In the genomic region with DNA sequence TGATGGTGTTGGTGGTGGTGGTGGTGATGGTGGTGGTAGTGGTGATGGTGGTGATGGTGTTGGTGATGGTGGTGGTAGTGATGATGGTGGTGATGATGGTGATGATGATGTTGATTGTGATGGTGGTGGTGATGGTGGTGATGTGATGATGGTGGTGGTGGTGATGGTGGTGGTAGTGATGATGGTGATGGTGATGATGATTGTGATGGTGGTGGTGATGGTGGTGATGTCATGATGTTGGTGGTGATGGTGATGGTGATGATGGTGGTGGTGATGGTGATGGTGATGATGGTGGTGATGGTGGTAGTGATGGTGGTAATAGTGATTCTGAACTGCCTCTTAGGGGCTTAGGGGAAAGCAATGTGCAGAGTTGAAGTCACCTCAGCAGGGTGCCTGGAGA, we compare ENCODE assay signal across 2 cellular contexts.
TF ChIP-seq lines count a peak whose summit lies in the region.

No MANE protein-coding gene starts in this region.

TF ChIP-seq in HEK293, 187 proteins besides CTCF, POLR2A, EP300 and RAD21 (continued from another document):
- TF ChIP-seq, protein P1, sequence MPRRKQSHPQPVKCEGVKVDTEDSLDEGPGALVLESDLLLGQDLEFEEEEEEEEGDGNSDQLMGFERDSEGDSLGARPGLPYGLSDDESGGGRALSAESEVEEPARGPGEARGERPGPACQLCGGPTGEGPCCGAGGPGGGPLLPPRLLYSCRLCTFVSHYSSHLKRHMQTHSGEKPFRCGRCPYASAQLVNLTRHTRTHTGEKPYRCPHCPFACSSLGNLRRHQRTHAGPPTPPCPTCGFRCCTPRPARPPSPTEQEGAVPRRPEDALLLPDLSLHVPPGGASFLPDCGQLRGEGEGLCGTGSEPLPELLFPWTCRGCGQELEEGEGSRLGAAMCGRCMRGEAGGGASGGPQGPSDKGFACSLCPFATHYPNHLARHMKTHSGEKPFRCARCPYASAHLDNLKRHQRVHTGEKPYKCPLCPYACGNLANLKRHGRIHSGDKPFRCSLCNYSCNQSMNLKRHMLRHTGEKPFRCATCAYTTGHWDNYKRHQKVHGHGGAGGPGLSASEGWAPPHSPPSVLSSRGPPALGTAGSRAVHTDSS (tag by site-specific recombination; IDR thresholded peaks at IDR 0.05), result peak; percentile 64
- TF ChIP-seq ZNF843 (tag by site-specific recombination; IDR thresholded peaks at IDR 0.05) (no peak), ZNF558 (tag by site-specific recombination; IDR thresholded peaks at IDR 0.05) (no peak), ZNF202 (tag by site-specific recombination; IDR thresholded peaks at IDR 0.05; ENCODE audit: borderline replicate concordance) (no peak), YY2 (tag by site-specific recombination; IDR thresholded peaks at IDR 0.05) (no peak)
- TF ChIP-seq, protein P2, sequence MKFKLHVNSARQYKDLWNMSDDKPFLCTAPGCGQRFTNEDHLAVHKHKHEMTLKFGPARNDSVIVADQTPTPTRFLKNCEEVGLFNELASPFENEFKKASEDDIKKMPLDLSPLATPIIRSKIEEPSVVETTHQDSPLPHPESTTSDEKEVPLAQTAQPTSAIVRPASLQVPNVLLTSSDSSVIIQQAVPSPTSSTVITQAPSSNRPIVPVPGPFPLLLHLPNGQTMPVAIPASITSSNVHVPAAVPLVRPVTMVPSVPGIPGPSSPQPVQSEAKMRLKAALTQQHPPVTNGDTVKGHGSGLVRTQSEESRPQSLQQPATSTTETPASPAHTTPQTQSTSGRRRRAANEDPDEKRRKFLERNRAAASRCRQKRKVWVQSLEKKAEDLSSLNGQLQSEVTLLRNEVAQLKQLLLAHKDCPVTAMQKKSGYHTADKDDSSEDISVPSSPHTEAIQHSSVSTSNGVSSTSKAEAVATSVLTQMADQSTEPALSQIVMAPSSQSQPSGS (tag by site-specific recombination; IDR thresholded peaks at IDR 0.05; ENCODE audit: low read depth), result peak; percentile 53; the same call in 1 of the 2 replicates
- TF ChIP-seq, protein P3, sequence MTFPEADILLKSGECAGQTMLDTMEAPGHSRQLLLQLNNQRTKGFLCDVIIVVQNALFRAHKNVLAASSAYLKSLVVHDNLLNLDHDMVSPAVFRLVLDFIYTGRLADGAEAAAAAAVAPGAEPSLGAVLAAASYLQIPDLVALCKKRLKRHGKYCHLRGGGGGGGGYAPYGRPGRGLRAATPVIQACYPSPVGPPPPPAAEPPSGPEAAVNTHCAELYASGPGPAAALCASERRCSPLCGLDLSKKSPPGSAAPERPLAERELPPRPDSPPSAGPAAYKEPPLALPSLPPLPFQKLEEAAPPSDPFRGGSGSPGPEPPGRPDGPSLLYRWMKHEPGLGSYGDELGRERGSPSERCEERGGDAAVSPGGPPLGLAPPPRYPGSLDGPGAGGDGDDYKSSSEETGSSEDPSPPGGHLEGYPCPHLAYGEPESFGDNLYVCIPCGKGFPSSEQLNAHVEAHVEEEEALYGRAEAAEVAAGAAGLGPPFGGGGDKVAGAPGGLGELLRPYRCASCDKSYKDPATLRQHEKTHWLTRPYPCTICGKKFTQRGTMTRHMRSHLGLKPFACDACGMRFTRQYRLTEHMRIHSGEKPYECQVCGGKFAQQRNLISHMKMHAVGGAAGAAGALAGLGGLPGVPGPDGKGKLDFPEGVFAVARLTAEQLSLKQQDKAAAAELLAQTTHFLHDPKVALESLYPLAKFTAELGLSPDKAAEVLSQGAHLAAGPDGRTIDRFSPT (tag by site-specific recombination; IDR thresholded peaks at IDR 0.05), result no peak
TF ChIP-seq in HEK293: peak in this region for 2.

TF ChIP-seq in IMR-90, 13 proteins besides CTCF, POLR2A, EP300 and RAD21 (continued from another document):
- TF ChIP-seq, protein P4, sequence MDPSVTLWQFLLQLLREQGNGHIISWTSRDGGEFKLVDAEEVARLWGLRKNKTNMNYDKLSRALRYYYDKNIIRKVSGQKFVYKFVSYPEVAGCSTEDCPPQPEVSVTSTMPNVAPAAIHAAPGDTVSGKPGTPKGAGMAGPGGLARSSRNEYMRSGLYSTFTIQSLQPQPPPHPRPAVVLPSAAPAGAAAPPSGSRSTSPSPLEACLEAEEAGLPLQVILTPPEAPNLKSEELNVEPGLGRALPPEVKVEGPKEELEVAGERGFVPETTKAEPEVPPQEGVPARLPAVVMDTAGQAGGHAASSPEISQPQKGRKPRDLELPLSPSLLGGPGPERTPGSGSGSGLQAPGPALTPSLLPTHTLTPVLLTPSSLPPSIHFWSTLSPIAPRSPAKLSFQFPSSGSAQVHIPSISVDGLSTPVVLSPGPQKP (IDR thresholded peaks at IDR 0.05; ENCODE audit: borderline replicate concordance, low read depth, low read length), result no peak
- TF ChIP-seq, protein P5, sequence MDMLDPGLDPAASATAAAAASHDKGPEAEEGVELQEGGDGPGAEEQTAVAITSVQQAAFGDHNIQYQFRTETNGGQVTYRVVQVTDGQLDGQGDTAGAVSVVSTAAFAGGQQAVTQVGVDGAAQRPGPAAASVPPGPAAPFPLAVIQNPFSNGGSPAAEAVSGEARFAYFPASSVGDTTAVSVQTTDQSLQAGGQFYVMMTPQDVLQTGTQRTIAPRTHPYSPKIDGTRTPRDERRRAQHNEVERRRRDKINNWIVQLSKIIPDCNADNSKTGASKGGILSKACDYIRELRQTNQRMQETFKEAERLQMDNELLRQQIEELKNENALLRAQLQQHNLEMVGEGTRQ (IDR thresholded peaks at IDR 0.05; ENCODE audit: low read depth, low read length), result no peak
- no peak for TF ChIP-seq RFX5 (IDR thresholded peaks at IDR 0.05; ENCODE audit: low read depth, low read length)
- no peak for TF ChIP-seq CEBPB (IDR thresholded peaks at IDR 0.05; ENCODE audit: low read depth, low read length)
- TF ChIP-seq MXI1 (IDR thresholded peaks at IDR 0.05; ENCODE audit: borderline replicate concordance, low read depth, low read length), result no peak
TF ChIP-seq in IMR-90: peak in this region for 0.
